In genomic region chr7:155338632-155339320, GRCh38 we compare ENCODE assay signal across 9 cellular contexts. TPM values are rescaled to one million over a fixed set of nuclear protein-coding genes. Genes with fewer than 3 reads are reported as not detected.
DNase-seq lines count a peak whose midpoint lies in the region; ATAC-seq and TF ChIP-seq lines count a peak whose summit lies in the region.
"Had no signal": no experiment of that assay in that cellular context is flagged by ENCODE, and none has a peak within 500 bp of the region (broad histone marks: within the 10 kb centered on the region; RNA-seq: fewer than 3 reads in every experiment).

No MANE protein-coding gene starts in this region.

- H3K4me1 Mint-ChIP-seq in T-cell (peaks cover 11 to 14% (median 14%) of the 10 kb centered on the region in 3 donors), chondrocyte (ENCODE audit: low read depth) (no peaks in the 10 kb centered on the region), progenitor cell of endocrine pancreas (ENCODE audit: low read depth) (no peaks in the 10 kb centered on the region)

- H3K27me3 Mint-ChIP-seq in T-cell (peaks cover 0 to 2% of the 10 kb centered on the region in 2 donors), chondrocyte (ENCODE audit: low read depth) (peaks cover 25% of the 10 kb centered on the region), progenitor cell of endocrine pancreas (peaks cover 46% of the 10 kb centered on the region)

- H3K4me3 Mint-ChIP-seq in T-cell, result peak overlapping the region; percentile 37 to 81 (median 67)
- H3K4me3 Mint-ChIP-seq in chondrocyte (ENCODE audit: unreplicated experiment), result no peak overlapping the region
- H3K4me3 Mint-ChIP-seq in progenitor cell of endocrine pancreas (ENCODE audit: low read depth), result no peak overlapping the region

- H3K36me3 Mint-ChIP-seq in T-cell (no peaks in the 10 kb centered on the region), chondrocyte (ENCODE audit: low read depth) (no peaks in the 10 kb centered on the region), progenitor cell of endocrine pancreas (ENCODE audit: insufficient read depth) (no peaks in the 10 kb centered on the region)

- H3K9me3 Mint-ChIP-seq in T-cell, result no peaks in the 10 kb centered on the region
- peaks cover 3% of the 10 kb centered on the region for H3K9me3 Mint-ChIP-seq in chondrocyte (ENCODE audit: low read depth)
- H3K9me3 Mint-ChIP-seq in progenitor cell of endocrine pancreas (ENCODE audit: low read depth), result no peaks in the 10 kb centered on the region

- peak in 26 of 34 experiments; percentile 6 to 47 (median 27) for DNase-seq in T-cell
- DNase-seq in chondrocyte (ENCODE audit: low spot score), result peak; percentile 87
- peak in 4 of 6 experiments; percentile 26 to 75 (median 51) for DNase-seq in stimulated activated naive CD4-positive, alpha-beta T cell (lab: John Stamatoyannopoulos, UW)
- no peak for DNase-seq in occipital lobe (lab: John Stamatoyannopoulos, UW)
- DNase-seq in progenitor cell of endocrine pancreas (ENCODE audit: low spot score, unreplicated experiment), result no peak
- DNase-seq in HUDEP-2 (lab: John Stamatoyannopoulos, UW; ENCODE audit: unreplicated experiment in 76 of 76), result no peak
- DNase-seq: EL, NCI-H526 treated with DMSO at 0.1 percent for 48 hours had no signal

- TF ChIP-seq CTCF in chondrocyte (IDR thresholded peaks at IDR 0.05) (no peak), progenitor cell of endocrine pancreas (IDR thresholded peaks at IDR 0.05; ENCODE audit: unreplicated experiment) (no peak)

- peak overlapping the region; percentile 15 to 72 for H3K27ac Mint-ChIP-seq in T-cell
- H3K27ac Mint-ChIP-seq in chondrocyte (ENCODE audit: unreplicated experiment), result no peak overlapping the region
- no peak overlapping the region for H3K27ac Mint-ChIP-seq in progenitor cell of endocrine pancreas

- POLR2A ChIA-PET in T-cell (lab: Charles Lee), result no interaction called here

- ATAC-seq in GM21447 (IDR thresholded peaks at IDR 0.05; ENCODE audit: unreplicated experiment) (peak; percentile 45), T-cell (replicated peaks in 1 of 4) (peak; percentile 84 to 93 (median 88))

- CTCF ChIA-PET in T-cell (lab: Charles Lee), result no interaction called here

RNA-seq across cellular contexts. Expression of gene INSIG1, which starts 41.1 kb away (rescaled TPM):
- total RNA-seq in T-cell (10 to 100 TPM; 38.0 to 47.3 (median 42.4) TPM), chondrocyte (21.3 to 33.7 TPM (median 31.8 TPM) in 3 replicates), occipital lobe (109 TPM), progenitor cell of endocrine pancreas (28.9 and 31.8 TPM in 2 replicates)

Comparison
In these comparisons a context has a peak if more than half of its experiments do, and no peak if none do; other contexts are left out.
1. DNase-seq: peak in T-cell (26 of 34), chondrocyte (single experiment) and stimulated activated naive CD4-positive, alpha-beta T cell (4 of 6); none in occipital lobe (single experiment), progenitor cell of endocrine pancreas (single experiment) and HUDEP-2 (0 of 76).
2. H3K27ac Mint-ChIP-seq: peak in T-cell (2 of 2); none in chondrocyte (single experiment) and progenitor cell of endocrine pancreas (single experiment).
3. H3K4me3 Mint-ChIP-seq: peak in T-cell (3 of 3); none in chondrocyte (single experiment) and progenitor cell of endocrine pancreas (single experiment).